In the genomic region with DNA sequence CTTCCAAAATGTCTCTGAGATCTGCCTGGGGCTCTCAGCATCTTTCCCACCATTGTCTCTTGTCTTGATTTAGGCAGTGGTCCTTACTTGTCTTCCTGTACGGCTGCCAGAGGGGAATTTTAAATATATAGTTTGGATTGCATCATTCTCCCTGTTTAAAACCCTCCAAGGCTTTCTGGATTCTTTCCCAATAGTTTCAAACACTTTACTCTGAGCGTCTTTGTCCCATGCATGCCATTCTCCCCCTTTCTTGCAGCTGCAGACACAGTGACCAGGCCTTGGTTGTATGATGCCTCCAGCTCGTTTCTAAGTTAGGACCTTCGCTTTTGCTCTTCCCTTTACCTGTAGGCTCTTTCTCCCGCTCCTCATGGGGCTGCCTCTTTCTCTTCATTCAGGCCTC, we compare ENCODE assay signal across 24 cellular contexts.
"Had no signal": no experiment of that assay in that cellular context is flagged by ENCODE, and none has a peak within 500 bp of the region (broad histone marks: within the 10 kb centered on the region; RNA-seq: fewer than 3 reads in every experiment).

No MANE protein-coding gene starts in this region.

- H3K9me3 Mint-ChIP-seq: activated B cell treated with CpG ODN at 0.5 μM for 24 hours; activated CD8-positive, alpha-beta T cell treated with anti-CD3 and anti-CD28 coated beads for 36 hours; activated naive CD8-positive, alpha-beta T cell treated with anti-CD3 and anti-CD28 coated beads, Interleukin-2, amount 10 ng/mL, durations not matched to agents 7 days and 5 days; activated T-cell treated with anti-CD3 and anti-CD28 coated beads, Interleukin-2, amount 50 U/mL, for 24 hours; activated T-helper 2 cell treated with anti-CD3 and anti-CD28 coated beads, Interferon-gamma antibody, Interleukin-2, Interleukin-4, amounts not matched to agents 10 μg/mL and 5 μg/mL and 100 μg/mL, durations not matched to agents 14 hours and 24 hours and 36 hours; central memory CD8-positive, alpha-beta T cell; memory B cell; T-helper 2 cell treated with Interferon-gamma antibody and Interleukin-4, amounts not matched to agents 5 μg/mL and 100 μg/mL, for 36 hours had no signal

- ATAC-seq: activated CD8-positive, alpha-beta T cell treated with anti-CD3 and anti-CD28 coated beads for 36 hours; gastrocnemius medialis; heart right ventricle; left ventricle myocardium superior; mucosa of descending colon had no signal

- DNase-seq: activated B cell treated with CpG ODN at 0.5 μM for 24 hours; activated CD4-positive, alpha-beta T cell treated with anti-CD3 and anti-CD28 coated beads for 48 hours; activated CD8-positive, alpha-beta T cell treated with anti-CD3 and anti-CD28 coated beads for 36 hours; activated naive CD4-positive, alpha-beta T cell treated with Interleukin-2 at 50 U/mL for 16 hours; activated naive CD8-positive, alpha-beta T cell treated with anti-CD3 and anti-CD28 coated beads, Interleukin-2, amount 10 ng/mL, durations not matched to agents 7 days and 5 days; activated T-cell treated with anti-CD3 and anti-CD28 coated beads, Interleukin-2, amount 50 U/mL, for 24 hours; amygdala; gastrocnemius medialis; heart right ventricle; kidney glomerular epithelial cell; left ventricle myocardium superior; mucosa of descending colon; naive B cell; stimulated activated CD4-positive, alpha-beta T cell treated with anti-CD3 and anti-CD28 coated beads, Interleukin-2, amount 100 ng/mL, for 48 hours had no signal

- H3K4me3 Mint-ChIP-seq: activated B cell treated with CpG ODN at 0.5 μM for 24 hours; activated CD8-positive, alpha-beta T cell treated with anti-CD3 and anti-CD28 coated beads for 36 hours; activated naive CD8-positive, alpha-beta T cell treated with anti-CD3 and anti-CD28 coated beads, Interleukin-2, amount 10 ng/mL, durations not matched to agents 7 days and 5 days; activated T-cell treated with anti-CD3 and anti-CD28 coated beads, Interleukin-2, amount 50 U/mL, for 24 hours; brain; central memory CD8-positive, alpha-beta T cell; memory B cell; naive B cell; T-helper 2 cell treated with Interferon-gamma antibody and Interleukin-4, amounts not matched to agents 5 μg/mL and 100 μg/mL, for 36 hours had no signal

- H3K36me3 Mint-ChIP-seq: activated naive CD8-positive, alpha-beta T cell treated with anti-CD3 and anti-CD28 coated beads, Interleukin-2, amount 10 ng/mL, durations not matched to agents 7 days and 5 days; brain; memory B cell; naive B cell had no signal

- H3K9me3 ChIP-seq: gastrocnemius medialis, heart right ventricle, mucosa of descending colon, prostate gland, right atrium auricular region, thoracic aorta, upper lobe of left lung had no signal

- H3K27ac ChIP-seq: gastrocnemius medialis, prostate gland, right atrium auricular region, thoracic aorta had no signal

- H3K27me3 ChIP-seq: gastrocnemius medialis, heart right ventricle, right atrium auricular region, upper lobe of left lung had no signal

- H3K27ac Mint-ChIP-seq: activated B cell treated with CpG ODN at 0.5 μM for 24 hours; activated CD8-positive, alpha-beta T cell treated with anti-CD3 and anti-CD28 coated beads for 36 hours; activated naive CD8-positive, alpha-beta T cell treated with anti-CD3 and anti-CD28 coated beads, Interleukin-2, amount 10 ng/mL, durations not matched to agents 7 days and 5 days; activated T-cell treated with anti-CD3 and anti-CD28 coated beads, Interleukin-2, amount 50 U/mL, for 24 hours; activated T-helper 2 cell treated with anti-CD3 and anti-CD28 coated beads, Interferon-gamma antibody, Interleukin-2, Interleukin-4, amounts not matched to agents 10 μg/mL and 5 μg/mL and 100 μg/mL, durations not matched to agents 14 hours and 24 hours and 36 hours; memory B cell; naive B cell; T-helper 2 cell treated with Interferon-gamma antibody and Interleukin-4, amounts not matched to agents 5 μg/mL and 100 μg/mL, for 36 hours had no signal

- H3K27me3 Mint-ChIP-seq: brain had no signal

- H3K4me3 ChIP-seq: coronary artery, gastrocnemius medialis, heart right ventricle, mucosa of descending colon, prostate gland, right atrium auricular region, thoracic aorta, upper lobe of left lung had no signal

- H3K36me3 ChIP-seq: gastrocnemius medialis, heart right ventricle, prostate gland, right atrium auricular region, thoracic aorta, upper lobe of left lung had no signal

- H3K4me1 Mint-ChIP-seq: activated B cell treated with CpG ODN at 0.5 μM for 24 hours; activated naive CD8-positive, alpha-beta T cell treated with anti-CD3 and anti-CD28 coated beads, Interleukin-2, amount 10 ng/mL, durations not matched to agents 7 days and 5 days; central memory CD8-positive, alpha-beta T cell; memory B cell; naive B cell had no signal
